Comparison of ENCODE assay signal across 17 cellular contexts in the genomic region with DNA sequence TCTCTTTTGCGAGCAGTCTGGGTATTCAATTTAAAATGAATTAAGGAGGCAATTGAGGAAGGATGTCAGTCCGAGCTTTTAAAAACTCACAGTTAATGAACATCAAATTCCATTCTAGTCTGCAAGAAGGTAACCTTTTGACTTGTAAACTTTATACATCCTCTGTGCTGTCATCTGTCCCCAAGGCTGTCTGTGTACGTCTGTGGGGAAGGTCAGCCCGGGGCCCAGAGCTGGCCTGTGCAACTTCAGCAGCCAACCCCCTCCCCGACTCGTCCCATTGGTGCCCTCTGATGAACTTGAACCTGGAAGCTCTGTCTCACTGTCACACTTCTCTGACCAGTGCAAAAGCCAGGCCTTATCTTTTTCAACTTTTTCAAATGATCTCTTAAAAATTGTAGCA.
DNase-seq lines count a peak whose midpoint lies in the region; ATAC-seq and TF ChIP-seq lines count a peak whose summit lies in the region.
"Had no signal": no experiment of that assay in that cellular context is flagged by ENCODE, and none has a peak within 500 bp of the region (broad histone marks: within the 10 kb centered on the region; RNA-seq: fewer than 3 reads in every experiment).

No MANE protein-coding gene starts in this region.

- no peaks in the 10 kb centered on the region for H3K9me3 Mint-ChIP-seq in activated CD8-positive, alpha-beta T cell treated with anti-CD3 and anti-CD28 coated beads, Interleukin-2, amount 10 ng/mL, durations not matched to agents 7 days and 5 days (ENCODE audit: insufficient read depth)
- no peaks in the 10 kb centered on the region for H3K9me3 Mint-ChIP-seq in activated CD8-positive, alpha-beta T cell treated with anti-CD3 and anti-CD28 coated beads for 36 hours
- no peaks in the 10 kb centered on the region for H3K9me3 Mint-ChIP-seq in chondrocyte (ENCODE audit: low read depth)
- H3K9me3 Mint-ChIP-seq: CD8-positive, alpha-beta memory T cell had no signal

- H3K27ac ChIP-seq in right lobe of liver (no peak overlapping the region), subcutaneous abdominal adipose tissue (ENCODE audit: low read depth, low read length) (peak overlapping the region; percentile 65), foreskin keratinocyte (no peak overlapping the region)
- H3K27ac ChIP-seq: 22Rv1, BLaER1, GM23248 had no signal

- H3K9ac ChIP-seq in subcutaneous abdominal adipose tissue (ENCODE audit: low read length in 5 of 5), result peak overlapping the region in 1 of 5 donors; percentile 9
- H3K9ac ChIP-seq: BLaER1, GM23248 had no signal

- H3K9me3 ChIP-seq in right lobe of liver (no peaks in the 10 kb centered on the region), subcutaneous abdominal adipose tissue (ENCODE audit: control insufficient read depth in 5 of 5, low read length in 5 of 5) (peaks cover 0 to 2% (median 0%) of the 10 kb centered on the region in 5 donors)

- CTCF ChIA-PET in activated CD8-positive, alpha-beta T cell treated with anti-CD3 and anti-CD28 coated beads, Interleukin-2, amount 10 ng/mL, durations not matched to agents 7 days and 5 days (lab: Charles Lee), result no interaction called here
- CTCF ChIA-PET in activated CD8-positive, alpha-beta T cell treated with anti-CD3 and anti-CD28 coated beads for 36 hours (lab: Charles Lee), result interaction anchor here (1.0 to 1.2 kb wide), 2 partner anchors 19 to 706 kb away, joined by 3 read pairs; no protein-coding TSS in a partner anchor

- no peak for TF ChIP-seq POLR2A in right lobe of liver (IDR thresholded peaks at IDR 0.05)

- H3K27me3 ChIP-seq in right lobe of liver (no peaks in the 10 kb centered on the region), subcutaneous abdominal adipose tissue (ENCODE audit: control insufficient read depth in 5 of 5, insufficient read depth in 4 of 5, low read length in 5 of 5) (no peaks in the 10 kb centered on the region), foreskin keratinocyte (no peaks in the 10 kb centered on the region)
- H3K27me3 ChIP-seq: BLaER1 had no signal

- no peaks in the 10 kb centered on the region for H3K36me3 ChIP-seq in right lobe of liver
- no peaks in the 10 kb centered on the region for H3K36me3 ChIP-seq in subcutaneous abdominal adipose tissue (ENCODE audit: control insufficient read depth in 5 of 5, insufficient read depth in 5 of 5, low read length in 5 of 5)
- H3K36me3 ChIP-seq: BLaER1 had no signal

- no peak overlapping the region for H3K27ac Mint-ChIP-seq in activated CD8-positive, alpha-beta T cell treated with anti-CD3 and anti-CD28 coated beads, Interleukin-2, amount 10 ng/mL, durations not matched to agents 7 days and 5 days
- no peak overlapping the region for H3K27ac Mint-ChIP-seq in activated CD8-positive, alpha-beta T cell treated with anti-CD3 and anti-CD28 coated beads for 36 hours
- peak overlapping the region; percentile 76 for H3K27ac Mint-ChIP-seq in chondrocyte (ENCODE audit: unreplicated experiment)
- H3K27ac Mint-ChIP-seq: CD8-positive, alpha-beta memory T cell had no signal

- H3K4me3 ChIP-seq in right lobe of liver (no peak overlapping the region), subcutaneous abdominal adipose tissue (ENCODE audit: low read depth in 1 of 5, low read length in 5 of 5) (no peak overlapping the region)
- H3K4me3 ChIP-seq: BLaER1, GM23248 had no signal

- H3K4me1 ChIP-seq in right lobe of liver (no peaks in the 10 kb centered on the region), subcutaneous abdominal adipose tissue (ENCODE audit: control insufficient read depth in 5 of 5, insufficient read depth in 5 of 5, low read length in 5 of 5) (peaks cover 0 to 44% (median 31%) of the 10 kb centered on the region in 5 donors), foreskin keratinocyte (no peaks in the 10 kb centered on the region)
- H3K4me1 ChIP-seq: BLaER1, Caco-2 had no signal

- DNase-seq in activated CD8-positive, alpha-beta T cell treated with anti-CD3 and anti-CD28 coated beads, Interleukin-2, amount 10 ng/mL, durations not matched to agents 7 days and 5 days, result peak; percentile 4
- no peak for DNase-seq in activated CD8-positive, alpha-beta T cell treated with anti-CD3 and anti-CD28 coated beads for 36 hours
- no peak for DNase-seq in chondrocyte (ENCODE audit: low spot score)
- no peak for DNase-seq in right lobe of liver
- DNase-seq in mucosa of gallbladder (ENCODE audit: low spot score), result no peak
- no peak for DNase-seq in RPMI8226
- DNase-seq in foreskin keratinocyte, result no peak
- DNase-seq: AML-193; Caco-2; CD8-positive, alpha-beta memory T cell; DND-41; GDM1; GM23248 had no signal

- no peak for TF ChIP-seq CTCF in activated CD8-positive, alpha-beta T cell treated with anti-CD3 and anti-CD28 coated beads for 36 hours (IDR thresholded peaks at IDR 0.05)
- TF ChIP-seq CTCF in chondrocyte (IDR thresholded peaks at IDR 0.05), result no peak
- no peak for TF ChIP-seq CTCF in right lobe of liver (IDR thresholded peaks at IDR 0.05)
- no peak for TF ChIP-seq CTCF in foreskin keratinocyte (conservative IDR thresholded peaks at IDR 0.05)

- POLR2A ChIA-PET in activated CD8-positive, alpha-beta T cell treated with anti-CD3 and anti-CD28 coated beads, Interleukin-2, amount 10 ng/mL, durations not matched to agents 7 days and 5 days (lab: Charles Lee), result no interaction called here
- POLR2A ChIA-PET in activated CD8-positive, alpha-beta T cell treated with anti-CD3 and anti-CD28 coated beads for 36 hours (lab: Charles Lee), result no interaction called here

- ATAC-seq in activated CD8-positive, alpha-beta T cell treated with anti-CD3 and anti-CD28 coated beads, Interleukin-2, amount 10 ng/mL, durations not matched to agents 7 days and 5 days, result no peak
- no peak for ATAC-seq in activated CD8-positive, alpha-beta T cell treated with anti-CD3 and anti-CD28 coated beads for 36 hours
- peak in 3 of 4 donors; percentile 15 to 49 (median 44) for ATAC-seq in right lobe of liver
- ATAC-seq in foreskin keratinocyte, result no peak
- ATAC-seq: HCT116 had no signal

- H3K27me3 Mint-ChIP-seq in activated CD8-positive, alpha-beta T cell treated with anti-CD3 and anti-CD28 coated beads, Interleukin-2, amount 10 ng/mL, durations not matched to agents 7 days and 5 days (ENCODE audit: low read depth), result no peaks in the 10 kb centered on the region
- H3K27me3 Mint-ChIP-seq in activated CD8-positive, alpha-beta T cell treated with anti-CD3 and anti-CD28 coated beads for 36 hours, result peaks cover 7% of the 10 kb centered on the region
- no peaks in the 10 kb centered on the region for H3K27me3 Mint-ChIP-seq in chondrocyte (ENCODE audit: low read depth)

- no peaks in the 10 kb centered on the region for H3K36me3 Mint-ChIP-seq in activated CD8-positive, alpha-beta T cell treated with anti-CD3 and anti-CD28 coated beads, Interleukin-2, amount 10 ng/mL, durations not matched to agents 7 days and 5 days (ENCODE audit: low read depth)
- H3K36me3 Mint-ChIP-seq in activated CD8-positive, alpha-beta T cell treated with anti-CD3 and anti-CD28 coated beads for 36 hours (ENCODE audit: low read depth), result no peaks in the 10 kb centered on the region
- peaks cover 1% of the 10 kb centered on the region for H3K36me3 Mint-ChIP-seq in chondrocyte (ENCODE audit: low read depth)
- H3K36me3 Mint-ChIP-seq: CD8-positive, alpha-beta memory T cell had no signal

- WGBS in right lobe of liver (ENCODE audit: insufficient coverage, low coverage, low lambda C conversion rate, missing lambda C conversion rate), result 42% methylated on average over 6 of the region's 6 CpGs

- H3K4me3 Mint-ChIP-seq in activated CD8-positive, alpha-beta T cell treated with anti-CD3 and anti-CD28 coated beads, Interleukin-2, amount 10 ng/mL, durations not matched to agents 7 days and 5 days, result no peak overlapping the region
- H3K4me3 Mint-ChIP-seq in activated CD8-positive, alpha-beta T cell treated with anti-CD3 and anti-CD28 coated beads for 36 hours, result no peak overlapping the region
- H3K4me3 Mint-ChIP-seq in chondrocyte (ENCODE audit: unreplicated experiment), result no peak overlapping the region
- H3K4me3 Mint-ChIP-seq: CD8-positive, alpha-beta memory T cell had no signal

- intact Hi-C loops in activated CD8-positive, alpha-beta T cell treated with anti-CD3 and anti-CD28 coated beads for 36 hours (cut with micrococcal nuclease), result no loop called here
- intact Hi-C loops in right lobe of liver (cut with DNase I), result no loop called here

- H3K4me1 Mint-ChIP-seq in activated CD8-positive, alpha-beta T cell treated with anti-CD3 and anti-CD28 coated beads, Interleukin-2, amount 10 ng/mL, durations not matched to agents 7 days and 5 days (ENCODE audit: low read depth), result no peaks in the 10 kb centered on the region
- H3K4me1 Mint-ChIP-seq in activated CD8-positive, alpha-beta T cell treated with anti-CD3 and anti-CD28 coated beads for 36 hours (ENCODE audit: low read depth), result no peaks in the 10 kb centered on the region
- peaks cover 38% of the 10 kb centered on the region for H3K4me1 Mint-ChIP-seq in chondrocyte (ENCODE audit: low read depth)
- H3K4me1 Mint-ChIP-seq: CD8-positive, alpha-beta memory T cell had no signal

Comparison
In these comparisons a context has a peak if more than half of its experiments do, and no peak if none do; other contexts are left out.
1. ATAC-seq: peak in right lobe of liver (3 of 4); none in activated CD8-positive, alpha-beta T cell treated with anti-CD3 and anti-CD28 coated beads, Interleukin-2, amount 10 ng/mL, durations not matched to agents 7 days and 5 days (single experiment), activated CD8-positive, alpha-beta T cell treated with anti-CD3 and anti-CD28 coated beads for 36 hours (single experiment) and foreskin keratinocyte (single experiment).